11 cellular contexts compared by ENCODE assay signal in genomic region chr11:20672575-20672974, GRCh38. TPM values are rescaled to one million over a fixed set of nuclear protein-coding genes. Genes with fewer than 3 reads are reported as not detected.
DNase-seq lines count a peak whose midpoint lies in the region; ATAC-seq, FAIRE-seq and TF ChIP-seq lines count a peak whose summit lies in the region.
"Had no signal": no experiment of that assay in that cellular context is flagged by ENCODE, and none has a peak within 500 bp of the region (broad histone marks: within the 10 kb centered on the region; RNA-seq: fewer than 3 reads in every experiment).

No MANE protein-coding gene starts in this region.

- H3K4me3 Mint-ChIP-seq in progenitor cell of endocrine pancreas (ENCODE audit: low read depth) = no peak overlapping the region
- H3K4me3 Mint-ChIP-seq: CD4-positive, alpha-beta T cell had no signal

- H3K4me2 ChIP-seq in GM12878 (ENCODE audit: control insufficient read depth, insufficient read depth) = no peak overlapping the region

- no peak overlapping the region for H2AFZ ChIP-seq in GM12878 (ENCODE audit: control insufficient read depth, low read depth, low read length)
- H2AFZ ChIP-seq: parathyroid adenoma had no signal

- POLR2A ChIA-PET in GM12878 (lab: Charles Lee) = no interaction called here

- TF ChIP-seq CTCF in GM12878 (IDR thresholded peaks at IDR 0.05 in 2 of 3, conservative IDR thresholded peaks at IDR 0.05 in 1 of 3; ENCODE audit: control insufficient read depth in 2 of 3, extremely low read depth in 1 of 3, insufficient read depth in 1 of 3, low read depth in 3 of 3, low read length in 3 of 3) (peak; percentile 31 to 48 (median 35); a peak in 4 of 6 replicates), progenitor cell of endocrine pancreas (IDR thresholded peaks at IDR 0.05; ENCODE audit: unreplicated experiment) (peak; percentile 51), esophagus squamous epithelium (IDR thresholded peaks at IDR 0.05) (peak in 1 of 6 experiments; percentile 18)

- BruUV-seq in GM12878 (replicated peaks; lab: Mats Ljungman, UMichigan) = no TSS peak

- H4K20me1 ChIP-seq in GM12878 (ENCODE audit: control insufficient read depth, insufficient read depth) = no peaks in the 10 kb centered on the region

- FAIRE-seq in GM12878 (lab: Jason Lieb, UNC) = no peak

- peak; percentile 52 for DNase-seq in NCI-H2107 treated with DMSO at 0.1 percent for 48 hours (lab: John Stamatoyannopoulos, UW; ENCODE audit: unreplicated experiment)
- DNase-seq in NCI-H2107 (lab: John Stamatoyannopoulos, UW) = no peak
- peak; percentile 59 for DNase-seq in NCI-H1105 (lab: John Stamatoyannopoulos, UW)
- DNase-seq in GM12878 (ENCODE audit: low read depth, low spot score) = no peak
- DNase-seq in progenitor cell of endocrine pancreas (ENCODE audit: low spot score, unreplicated experiment) = no peak
- no peak for DNase-seq in effector memory CD4-positive, alpha-beta T cell
- DNase-seq in nucleus accumbens (lab: John Stamatoyannopoulos, UW) = no peak
- no peak for DNase-seq in esophagus squamous epithelium (lab: John Stamatoyannopoulos, UW)
- DNase-seq: CD4-positive, alpha-beta T cell; stimulated activated naive CD8-positive, alpha-beta T cell treated with anti-CD3 and anti-CD28 coated beads, Interleukin-15, Interleukin-2, amounts not matched to agents 100 U/mL and 50 U/mL, for 24 hours had no signal

- peak; percentile 76 for ATAC-seq in GM12878
- ATAC-seq: stimulated activated naive CD8-positive, alpha-beta T cell treated with anti-CD3 and anti-CD28 coated beads, Interleukin-15, Interleukin-2, amounts not matched to agents 100 U/mL and 50 U/mL, for 24 hours had no signal

- H3K4me1 ChIP-seq in GM12878 (ENCODE audit: control insufficient read depth, insufficient read depth, low read length) (no peaks in the 10 kb centered on the region), esophagus squamous epithelium (peaks cover 9 to 20% (median 12%) of the 10 kb centered on the region in 3 donors)
- no peaks in the 10 kb centered on the region for H3K4me1 ChIP-seq in effector memory CD4-positive, alpha-beta T cell (ENCODE audit: control insufficient read depth, insufficient read depth, low read length, poor library complexity, severe bottlenecking)
- H3K4me1 ChIP-seq: parathyroid adenoma had no signal

- H3K9ac ChIP-seq in GM12878 (ENCODE audit: control insufficient read depth, insufficient read depth, low read length) = no peak overlapping the region
- H3K9ac ChIP-seq: parathyroid adenoma had no signal

- H3K36me3 ChIP-seq in GM12878 (ENCODE audit: control insufficient read depth in 2 of 2, insufficient read depth in 2 of 2, low read length in 1 of 2) (no peaks in the 10 kb centered on the region), esophagus squamous epithelium (no peaks in the 10 kb centered on the region)
- no peaks in the 10 kb centered on the region for H3K36me3 ChIP-seq in effector memory CD4-positive, alpha-beta T cell (ENCODE audit: control insufficient read depth, insufficient read depth, low read length)

- no peak overlapping the region for H3K4me3 ChIP-seq in GM12878
- H3K4me3 ChIP-seq in effector memory CD4-positive, alpha-beta T cell (ENCODE audit: insufficient read depth, low read depth, low read length, poor library complexity, severe bottlenecking) = no peak overlapping the region
- H3K4me3 ChIP-seq in esophagus squamous epithelium = no peak overlapping the region

- peaks cover 14% of the 10 kb centered on the region for H3K4me1 Mint-ChIP-seq in progenitor cell of endocrine pancreas (ENCODE audit: low read depth)

- no peak overlapping the region for H3K27ac ChIP-seq in GM12878 (ENCODE audit: control insufficient read depth, insufficient read depth)
- H3K27ac ChIP-seq in effector memory CD4-positive, alpha-beta T cell (ENCODE audit: insufficient read depth, low read length, poor library complexity, severe bottlenecking) = no peak overlapping the region
- no peak overlapping the region for H3K27ac ChIP-seq in esophagus squamous epithelium
- H3K27ac ChIP-seq: parathyroid adenoma had no signal

- TF ChIP-seq POLR2A in GM12878 (IDR thresholded peaks at IDR 0.05; ENCODE audit: low read depth, low read length) = no peak
- TF ChIP-seq POLR2A in esophagus squamous epithelium (IDR thresholded peaks at IDR 0.05) = no peak

- SMC1A ChIA-PET in GM12878 (lab: Charles Lee; ENCODE audit: uncharacterized antibody, unreplicated experiment) = interaction anchor here (1.2 kb wide), 1 partner anchor 1458 kb away, joined by 3 read pairs; no protein-coding TSS in a partner anchor

- WGBS in GM12878 (ENCODE audit: insufficient coverage, insufficient replicate concordance, low lambda C conversion rate, missing lambda C conversion rate) = 17% methylated on average over 2 of the region's 2 CpGs
- 21 to 30% methylated on average over 2 of the region's 2 CpGs for WGBS in esophagus squamous epithelium, 2 donors

- no peak overlapping the region for H3K27ac Mint-ChIP-seq in progenitor cell of endocrine pancreas
- H3K27ac Mint-ChIP-seq: CD4-positive, alpha-beta T cell had no signal

- TF ChIP-seq EP300 in GM12878 (IDR thresholded peaks at IDR 0.05; ENCODE audit: borderline replicate concordance in 1 of 2, control insufficient read depth in 1 of 2, low read depth in 2 of 2, low read length in 2 of 2) = no peak

- no peaks in the 10 kb centered on the region for H3K9me3 ChIP-seq in GM12878 (replicated peaks; ENCODE audit: control insufficient read depth, insufficient read depth, low read length)
- H3K9me3 ChIP-seq in effector memory CD4-positive, alpha-beta T cell (ENCODE audit: control insufficient read depth, low read length) = no peaks in the 10 kb centered on the region
- H3K9me3 ChIP-seq in esophagus squamous epithelium = no peaks in the 10 kb centered on the region

- H3K79me2 ChIP-seq in GM12878 (ENCODE audit: control insufficient read depth, insufficient read depth, low read length) = no peaks in the 10 kb centered on the region
- H3K79me2 ChIP-seq: parathyroid adenoma had no signal

- RAD21 ChIA-PET in GM12878 (lab: Charles Lee; ENCODE audit: unreplicated experiment) = no interaction called here

- H3K27me3 ChIP-seq in GM12878 (replicated peaks in 1 of 2; ENCODE audit: control insufficient read depth in 2 of 2, insufficient read depth in 2 of 2, low read length in 1 of 2) = peaks cover 8 to 13% of the 10 kb centered on the region in 2 experiments
- H3K27me3 ChIP-seq in effector memory CD4-positive, alpha-beta T cell (replicated peaks; ENCODE audit: control insufficient read depth, insufficient read depth, low read length, poor library complexity, severe bottlenecking) = peaks cover 16% of the 10 kb centered on the region
- H3K27me3 ChIP-seq in esophagus squamous epithelium = peaks cover 6 to 89% (median 11%) of the 10 kb centered on the region in 4 donors

- 0 out of 2 replicates have a peak, but pooled peaks have one; percentile 22 for TF ChIP-seq RAD21 in GM12878 (IDR thresholded peaks at IDR 0.05; ENCODE audit: insufficient read depth, low read depth, low read length)

- H3K36me3 Mint-ChIP-seq in progenitor cell of endocrine pancreas (ENCODE audit: insufficient read depth) = no peaks in the 10 kb centered on the region

- CTCF ChIA-PET in GM12878 (lab: Yijun Ruan, JAX) = interaction anchor here (1.3 to 5.1 kb wide), 4 partner anchors 11 to 38 kb away, joined by 3 to 46 read pairs (median 4); no protein-coding TSS in a partner anchor

- H3K9me3 Mint-ChIP-seq in progenitor cell of endocrine pancreas (ENCODE audit: low read depth) = no peaks in the 10 kb centered on the region
- H3K9me3 Mint-ChIP-seq: CD4-positive, alpha-beta T cell had no signal

- H3K27me3 Mint-ChIP-seq in progenitor cell of endocrine pancreas = peaks cover 72% of the 10 kb centered on the region

- intact Hi-C loops in GM12878 (cut with micrococcal nuclease; ENCODE audit: unreplicated experiment) (loop anchor here (2.0 to 5.0 kb wide), 2 partner anchors 24 to 545 kb away; no protein-coding TSS in a partner anchor), esophagus squamous epithelium (cut with DNase I) (no loop called here)

- in situ Hi-C loops in GM12878 (cut with MboI) = no loop called here

TF ChIP-seq in GM12878, 131 proteins besides CTCF, POLR2A, EP300 and RAD21:
- TF ChIP-seq TARDBP (IDR thresholded peaks at IDR 0.05; ENCODE audit: borderline replicate concordance) = no peak
- TF ChIP-seq ZNF384 (IDR thresholded peaks at IDR 0.05; ENCODE audit: borderline replicate concordance, low read depth, low read length) = peak; percentile 44; the same call in 1 of the 2 replicates

RNA-seq across cellular contexts. Expression of gene NELL1, which starts 3.2 kb away (rescaled TPM):
- not detected in 2 replicates for total RNA-seq in GM12878 (2013; cell fraction: nucleolus; rRNA removed)
- total RNA-seq in GM12878 (2014; rRNA removed) (0.05 TPM in 1 of 2 replicates, not detected in the other), GM12878 (2014; rRNA removed; fragmentation: Illumina TruSeq; extraction: Trizol) (not detected in 2 replicates), GM12878 (2021) (not detected in 2 replicates), progenitor cell of endocrine pancreas (2.2 and 6.0 TPM in 2 replicates), esophagus squamous epithelium (1 to 10 TPM in 1 of 4 donors, not detected in 3; 1.5 TPM)
- polyA plus RNA-seq in GM12878 (2011; ENCODE audit: low read depth) = not detected
- polyA plus RNA-seq in GM12878 (2011; rRNA removed) (0.09 and 0.12 TPM in 2 replicates), GM12878 (2014; fragmentation: Illumina TruSeq; extraction: Trizol) (not detected in 2 replicates), GM12878 (2014; fragmentation: Nextera tagmentation; extraction: Ambion mirVana) (under 1 TPM in 1 of 2 experiments, not detected in 1; 0.02 TPM), GM12878 (2014; rRNA removed) (not detected in 2 replicates), GM12878 (2016; fragmentation: Nextera tagmentation; extraction: Ambion mirVana) (not detected)
- polyA plus RNA-seq in GM12878 (2011; cell fraction: cytosol; rRNA removed) = 0.03 and 0.07 TPM in 2 replicates
- polyA plus RNA-seq in GM12878 (2011; cell fraction: nucleus; rRNA removed) = 0.04 and 0.13 TPM in 2 replicates
- polyA plus RNA-seq in GM12878 (2012) = not detected in 2 replicates
- polyA minus RNA-seq in GM12878 (2011; rRNA and poly(A)+ RNA removed) = 0.66 TPM in 1 of 2 replicates, not detected in the other
- not detected in 2 replicates for polyA minus RNA-seq in GM12878 (2011; cell fraction: cytosol; rRNA and poly(A)+ RNA removed)
- polyA minus RNA-seq in GM12878 (2011; cell fraction: nucleus; rRNA and poly(A)+ RNA removed) = 0.12 TPM in 1 of 2 replicates, not detected in the other
- total RNA-seq: CD4-positive, alpha-beta T cell had no signal

Comparison
In these comparisons a context has a peak if more than half of its experiments do, and no peak if none do; other contexts are left out.
1. DNase-seq: peak in NCI-H2107 treated with DMSO at 0.1 percent for 48 hours (single experiment) and NCI-H1105 (single experiment); none in NCI-H2107 (single experiment), GM12878 (single experiment), progenitor cell of endocrine pancreas (single experiment), effector memory CD4-positive, alpha-beta T cell (0 of 3), nucleus accumbens (0 of 56) and esophagus squamous epithelium (single experiment).